11 cellular contexts compared by ENCODE assay signal in the genomic region with DNA sequence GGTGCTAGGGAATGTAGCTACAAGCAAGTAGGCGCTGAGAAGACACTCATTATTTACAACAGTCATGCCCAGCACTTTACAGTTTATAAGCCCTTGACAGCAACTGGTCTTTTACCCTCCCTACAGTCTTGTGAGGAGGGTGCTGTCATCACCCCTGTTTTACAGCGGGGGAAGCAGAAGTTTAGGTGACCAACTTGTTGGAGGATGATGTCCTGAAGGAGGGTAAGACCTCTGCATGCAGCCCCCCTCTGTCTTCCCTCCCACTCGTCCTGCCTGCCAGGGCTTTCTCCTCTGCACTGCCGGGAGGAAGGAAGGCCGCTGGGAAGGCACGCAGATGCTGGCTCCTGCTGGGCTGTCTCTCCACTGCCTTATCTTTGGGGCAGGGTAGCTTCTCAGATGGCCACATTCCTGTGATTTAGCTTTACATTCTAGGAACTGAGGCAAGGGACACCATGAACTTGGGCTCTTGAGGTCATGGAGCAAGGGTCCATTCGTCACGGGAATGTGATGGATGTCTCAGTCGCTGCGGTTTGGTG. TPM values are rescaled to one million over a fixed set of nuclear protein-coding genes. Genes with fewer than 3 reads are reported as not detected.
DNase-seq lines count a peak whose midpoint lies in the region; ATAC-seq, FAIRE-seq and TF ChIP-seq lines count a peak whose summit lies in the region.
"Had no signal": no experiment of that assay in that cellular context is flagged by ENCODE, and none has a peak within 500 bp of the region (broad histone marks: within the 10 kb centered on the region; RNA-seq: fewer than 3 reads in every experiment).

No MANE protein-coding gene starts in this region.

- FAIRE-seq in frontal cortex (lab: Jason Lieb, UNC), result no peak

- no peak for TF ChIP-seq POLR2A in erythroblast (IDR thresholded peaks at IDR 0.05; ENCODE audit: low read length)

- H3K36me3 Mint-ChIP-seq in CD14-positive monocyte (peaks cover 18 to 22% of the 10 kb centered on the region in 2 donors), glutamatergic neuron (ENCODE audit: unreplicated experiment) (peaks cover 10% of the 10 kb centered on the region)
- H3K36me3 Mint-ChIP-seq in activated T-helper 17 cell treated with anti-CD3 and anti-CD28 coated beads, Interleukin-2, amount 50 U/mL, for 72 hours (ENCODE audit: low read depth), result peaks cover 90% of the 10 kb centered on the region

- DNase-seq in CD14-positive monocyte (ENCODE audit: low spot score) (no peak), glutamatergic neuron (no peak), posterior vena cava (ENCODE audit: low spot score) (peak; percentile 86), erythroblast (lab: John Stamatoyannopoulos, UW) (no peak), H4 (ENCODE audit: low spot score) (no peak), frontal cortex (ENCODE audit: low spot score in 2 of 2) (no peak)
- DNase-seq: activated CD8-positive, alpha-beta memory T cell treated with anti-CD3 and anti-CD28 coated beads for 24 hours; NCI-H2081 treated with DMSO at 0.1 percent for 48 hours; stimulated activated naive CD4-positive, alpha-beta T cell treated with Interleukin-2 at 50 U/mL for 16 hours had no signal

- H3K4me3 Mint-ChIP-seq in CD14-positive monocyte, result peak overlapping the region; percentile 84 to 89
- peak overlapping the region; percentile 92 for H3K4me3 Mint-ChIP-seq in activated T-helper 17 cell treated with anti-CD3 and anti-CD28 coated beads, Interleukin-2, amount 50 U/mL, for 72 hours
- H3K4me3 Mint-ChIP-seq in glutamatergic neuron (ENCODE audit: unreplicated experiment), result peak overlapping the region; percentile 83

- H3K9me3 Mint-ChIP-seq in CD14-positive monocyte (peaks cover 26 to 54% (median 47%) of the 10 kb centered on the region in 7 donors), glutamatergic neuron (ENCODE audit: unreplicated experiment) (peaks cover 7% of the 10 kb centered on the region)
- peaks cover 14% of the 10 kb centered on the region for H3K9me3 Mint-ChIP-seq in activated T-helper 17 cell treated with anti-CD3 and anti-CD28 coated beads, Interleukin-2, amount 50 U/mL, for 72 hours

- intact Hi-C loops in CD14-positive monocyte (cut with micrococcal nuclease) (no loop called here), posterior vena cava (cut with DNase I) (loop anchor here in 1 of 2 donors (10.0 kb wide), 1 partner anchor 99 kb away; no protein-coding TSS in a partner anchor)

- H3K27ac Mint-ChIP-seq in CD14-positive monocyte (peak overlapping the region in 4 of 7 donors; percentile 19 to 85 (median 68)), glutamatergic neuron (ENCODE audit: unreplicated experiment) (no peak overlapping the region)
- H3K27ac Mint-ChIP-seq in activated T-helper 17 cell treated with anti-CD3 and anti-CD28 coated beads, Interleukin-2, amount 50 U/mL, for 72 hours, result peak overlapping the region; percentile 93

- H3K27me3 Mint-ChIP-seq in CD14-positive monocyte (ENCODE audit: low read depth in 3 of 3), result peaks cover 25 to 46% (median 26%) of the 10 kb centered on the region in 3 donors
- H3K27me3 Mint-ChIP-seq in activated T-helper 17 cell treated with anti-CD3 and anti-CD28 coated beads, Interleukin-2, amount 50 U/mL, for 72 hours, result no peaks in the 10 kb centered on the region
- peaks cover 6% of the 10 kb centered on the region for H3K27me3 Mint-ChIP-seq in glutamatergic neuron (ENCODE audit: unreplicated experiment)

- ATAC-seq in activated T-helper 17 cell treated with anti-CD3 and anti-CD28 coated beads, Interleukin-2, amount 50 U/mL, for 72 hours (replicated peaks), result no peak
- ATAC-seq in GM18867 (IDR thresholded peaks at IDR 0.05; ENCODE audit: unreplicated experiment), result no peak

- no peak for TF ChIP-seq CTCF in CD14-positive monocyte (IDR thresholded peaks at IDR 0.05)
- no peak for TF ChIP-seq CTCF in glutamatergic neuron (IDR thresholded peaks at IDR 0.05; ENCODE audit: partially characterized antibody, unreplicated experiment)

- H3K4me1 Mint-ChIP-seq in CD14-positive monocyte (peaks cover 32% of the 10 kb centered on the region), glutamatergic neuron (ENCODE audit: low read depth, unreplicated experiment) (no peaks in the 10 kb centered on the region)
- peaks cover 46% of the 10 kb centered on the region for H3K4me1 Mint-ChIP-seq in activated T-helper 17 cell treated with anti-CD3 and anti-CD28 coated beads, Interleukin-2, amount 50 U/mL, for 72 hours

RNA-seq across cellular contexts. Expression of a gene that starts 1.0 kb away (rescaled TPM):
- polyA plus RNA-seq in CD14-positive monocyte, result 1 to 10 TPM; 1.8 to 2.7 TPM
- total RNA-seq in activated T-helper 17 cell treated with anti-CD3 and anti-CD28 coated beads, Interleukin-2, amount 50 U/mL, for 72 hours, result 10 to 100 TPM; 41.7 to 68.1 TPM
- 0.17 TPM for total RNA-seq in glutamatergic neuron (ENCODE audit: unreplicated experiment)
- 100 to 1,000 TPM; 147 to 189 TPM for total RNA-seq in posterior vena cava
- total RNA-seq in H4 (2014; rRNA removed; shearing (Covaris generic)), result 7.9 and 8.0 TPM in 2 replicates
- 0.41 TPM for total RNA-seq in frontal cortex

RNA-seq across cellular contexts. Expression of a gene that starts 43.3 kb away (rescaled TPM):
- under 1 TPM in 1 of 2 donors, not detected in 1; 0.07 TPM for polyA plus RNA-seq in CD14-positive monocyte
- 1 to 10 TPM in 1 of 2 donors, under 1 TPM in 1; 0.41 to 2.7 TPM for total RNA-seq in activated T-helper 17 cell treated with anti-CD3 and anti-CD28 coated beads, Interleukin-2, amount 50 U/mL, for 72 hours
- not detected for total RNA-seq in glutamatergic neuron (ENCODE audit: unreplicated experiment)
- under 1 TPM; 0.24 to 0.46 TPM for total RNA-seq in posterior vena cava
- not detected in 2 replicates for total RNA-seq in H4 (2014; rRNA removed; shearing (Covaris generic))
- total RNA-seq in frontal cortex, result 0.82 TPM
